8 cellular contexts compared by ENCODE assay signal in the genomic region with DNA sequence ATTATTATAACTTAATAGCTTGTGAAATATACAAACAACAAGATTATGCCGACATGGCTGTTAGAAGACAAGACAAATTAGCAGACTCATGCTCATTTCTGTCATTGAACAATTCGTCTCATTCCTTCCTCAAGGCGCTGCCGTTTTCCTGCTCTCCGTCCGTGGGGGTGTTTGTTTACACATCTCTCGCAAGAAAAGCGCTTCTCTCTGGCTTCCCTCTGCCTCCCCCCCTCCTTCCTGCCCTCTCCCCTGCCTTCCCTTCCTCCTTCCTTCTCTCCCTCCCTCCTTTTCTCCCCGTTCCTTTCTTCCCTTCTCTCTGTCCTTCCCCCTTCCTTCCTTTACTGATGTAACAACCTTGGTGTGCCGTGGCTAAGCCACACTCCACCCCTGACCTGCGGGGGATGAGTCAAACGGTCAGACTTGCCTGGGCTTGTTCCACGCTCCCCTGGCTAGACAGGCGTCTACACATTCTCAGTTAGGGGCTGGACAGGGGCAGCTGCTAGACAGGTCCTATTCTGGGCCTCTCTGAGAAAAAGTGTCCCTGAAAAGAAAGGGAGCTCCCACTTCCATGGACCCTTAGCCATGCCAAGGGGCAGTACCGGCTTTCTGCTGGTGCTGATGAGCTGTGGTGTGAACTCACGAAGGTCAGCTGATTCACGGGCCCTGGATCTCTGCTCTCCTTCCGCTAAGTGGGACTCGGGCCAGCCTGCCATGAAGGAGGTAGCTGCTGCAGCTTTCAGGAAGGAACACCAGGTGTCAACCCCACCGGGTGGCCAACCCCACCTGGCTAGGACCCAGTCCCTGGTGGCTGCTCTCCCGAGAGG. TPM values are rescaled to one million over a fixed set of nuclear protein-coding genes. Genes with fewer than 3 reads are reported as not detected.
A peak's percentile ranks its signal among the peaks of the same experiment; 100 is the strongest.
DNase-seq lines count a peak whose midpoint lies in the region; ATAC-seq and TF ChIP-seq lines count a peak whose summit lies in the region.

No MANE protein-coding gene starts in this region.

- CTCF ChIA-PET in CD4-positive, alpha-beta memory T cell (lab: Charles Lee; ENCODE audit: partially characterized antibody): interaction anchor here (0.9 to 5.3 kb wide), 3 partner anchors 8 to 17 kb away, joined by 4 to 58 read pairs (median 4); no protein-coding TSS in a partner anchor

- H3K9me3 ChIP-seq in gastrocnemius medialis: no peaks in the 10 kb centered on the region
- no peaks in the 10 kb centered on the region for H3K9me3 ChIP-seq in CD4-positive, alpha-beta memory T cell (ENCODE audit: control insufficient read depth in 1 of 2, low read length in 2 of 2)

- peak; percentile 68 for ATAC-seq in GM19455 (IDR thresholded peaks at IDR 0.05; ENCODE audit: unreplicated experiment)
- ATAC-seq in gastrocnemius medialis: peak in 1 of 2 donors; percentile 38

- peaks cover 7% of the 10 kb centered on the region for H3K27me3 Mint-ChIP-seq in glutamatergic neuron (ENCODE audit: unreplicated experiment)
- H3K27me3 Mint-ChIP-seq in CD4-positive, alpha-beta memory T cell: peaks cover 28 to 46% of the 10 kb centered on the region in 2 donors

- H3K27ac ChIP-seq in gastrocnemius medialis: peak overlapping the region in 3 of 4 donors; percentile 23 to 50 (median 25)
- no peak overlapping the region for H3K27ac ChIP-seq in CD4-positive, alpha-beta memory T cell (ENCODE audit: low read depth, low read length)

- peaks cover 1% of the 10 kb centered on the region for H3K9me3 Mint-ChIP-seq in glutamatergic neuron (ENCODE audit: unreplicated experiment)
- H3K9me3 Mint-ChIP-seq in CD4-positive, alpha-beta memory T cell: no peaks in the 10 kb centered on the region

- no peak overlapping the region for H3K4me3 Mint-ChIP-seq in glutamatergic neuron (ENCODE audit: unreplicated experiment)
- H3K4me3 Mint-ChIP-seq in CD4-positive, alpha-beta memory T cell: peak overlapping the region in 1 of 8 donors; percentile 35

- H3K36me3 ChIP-seq in gastrocnemius medialis: no peaks in the 10 kb centered on the region
- H3K36me3 ChIP-seq in CD4-positive, alpha-beta memory T cell (ENCODE audit: insufficient read depth, low read length): no peaks in the 10 kb centered on the region

- TF ChIP-seq CTCF in glutamatergic neuron (IDR thresholded peaks at IDR 0.05; ENCODE audit: partially characterized antibody, unreplicated experiment): no peak
- TF ChIP-seq CTCF in gastrocnemius medialis (IDR thresholded peaks at IDR 0.05 in 4 of 5, conservative IDR thresholded peaks at IDR 0.05 in 1 of 5): no peak

- H3K4me1 Mint-ChIP-seq in glutamatergic neuron (ENCODE audit: low read depth, unreplicated experiment): peaks cover 8% of the 10 kb centered on the region
- H3K4me1 Mint-ChIP-seq in CD4-positive, alpha-beta memory T cell: peaks cover 0 to 5% (median under 1%) of the 10 kb centered on the region in 4 donors

- H3K27ac Mint-ChIP-seq in glutamatergic neuron (ENCODE audit: unreplicated experiment): peak overlapping the region; percentile 18
- H3K27ac Mint-ChIP-seq in CD4-positive, alpha-beta memory T cell: no peak overlapping the region

- H3K4me1 ChIP-seq in gastrocnemius medialis: no peaks in the 10 kb centered on the region
- no peaks in the 10 kb centered on the region for H3K4me1 ChIP-seq in CD4-positive, alpha-beta memory T cell (ENCODE audit: insufficient read depth, low read length)

- TF ChIP-seq POLR2A in gastrocnemius medialis (IDR thresholded peaks at IDR 0.05): no peak

- peak; percentile 73 for DNase-seq in COR-L47 (lab: John Stamatoyannopoulos, UW)
- DNase-seq in Kasumi-1 (lab: John Stamatoyannopoulos, UW): peak; percentile 9 to 23
- DNase-seq in UCSD-AML1 (lab: John Stamatoyannopoulos, UW; ENCODE audit: unreplicated experiment): peak; percentile 84
- no peak for DNase-seq in glutamatergic neuron
- no peak for DNase-seq in gastrocnemius medialis
- no peak for DNase-seq in CD4-positive, alpha-beta memory T cell
- DNase-seq in NCI-H2107 (lab: John Stamatoyannopoulos, UW): no peak

- H3K36me3 Mint-ChIP-seq in glutamatergic neuron (ENCODE audit: unreplicated experiment): no peaks in the 10 kb centered on the region
- H3K36me3 Mint-ChIP-seq in CD4-positive, alpha-beta memory T cell: no peaks in the 10 kb centered on the region

- intact Hi-C loops in gastrocnemius medialis (cut with DNase I; ENCODE audit: low total_unique reads): no loop called here
- intact Hi-C loops in CD4-positive, alpha-beta memory T cell (cut with micrococcal nuclease): no loop called here

- POLR2A ChIA-PET in CD4-positive, alpha-beta memory T cell (lab: Charles Lee; ENCODE audit: partially characterized antibody): no interaction called here

- H3K27me3 ChIP-seq in gastrocnemius medialis: peaks cover 0 to 7% (median 0%) of the 10 kb centered on the region in 3 donors
- no peaks in the 10 kb centered on the region for H3K27me3 ChIP-seq in CD4-positive, alpha-beta memory T cell (ENCODE audit: insufficient read depth, low read length)

- in situ Hi-C loops in gastrocnemius medialis (cut with MboI; ENCODE audit: low sequenced_read_pairs in 4 of 4): loop anchor here (10.0 to 25.0 kb wide), 4 partner anchors 140 to 640 kb away; a partner anchor contains a TSS

- no peak overlapping the region for H3K4me3 ChIP-seq in gastrocnemius medialis
- H3K4me3 ChIP-seq in CD4-positive, alpha-beta memory T cell (ENCODE audit: low read length in 2 of 2): no peak overlapping the region

RNA-seq across cellular contexts. Expression of a gene that starts 32.0 kb away (rescaled TPM):
- total RNA-seq in glutamatergic neuron (ENCODE audit: unreplicated experiment) (45.9 TPM), gastrocnemius medialis (10 to 100 TPM; 26.6 to 28.0 (median 26.9) TPM)
- 10 to 100 TPM; 56.8 to 57.9 TPM for total RNA-seq in CD4-positive, alpha-beta memory T cell
- 10 to 100 TPM; 45.6 to 56.8 TPM for polyA plus RNA-seq in CD4-positive, alpha-beta memory T cell

Comparison
In these comparisons a context has a peak if more than half of its experiments do, and no peak if none do; other contexts are left out.
1. DNase-seq: peak in COR-L47 (single experiment), Kasumi-1 (2 of 2) and UCSD-AML1 (single experiment); none in glutamatergic neuron (single experiment), gastrocnemius medialis (0 of 2), CD4-positive, alpha-beta memory T cell (0 of 5) and NCI-H2107 (single experiment).